ENCODE assay signal across 16 cellular contexts in the genomic region with DNA sequence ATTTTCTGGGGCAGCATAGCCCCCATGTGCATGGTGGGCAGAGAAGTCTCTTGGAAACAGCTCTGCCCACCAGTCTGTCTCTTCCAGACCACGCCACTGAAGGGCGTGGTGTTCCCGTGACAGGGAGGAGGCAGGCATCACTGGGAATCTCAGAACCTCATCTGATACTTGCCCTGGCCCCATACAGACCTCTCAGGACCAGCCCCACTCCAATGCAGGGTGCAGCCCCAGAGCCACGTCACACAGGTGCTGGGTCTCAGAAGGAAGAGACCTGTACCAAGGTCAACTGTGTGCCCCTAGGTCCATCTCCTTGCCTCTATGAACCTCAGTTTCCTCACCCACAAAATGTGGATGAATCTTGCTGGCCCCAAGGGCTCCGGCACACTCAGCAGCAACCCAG. TPM values are rescaled to one million over a fixed set of nuclear protein-coding genes. Genes with fewer than 3 reads are reported as not detected.
DNase-seq lines count a peak whose midpoint lies in the region; ATAC-seq and TF ChIP-seq lines count a peak whose summit lies in the region.
"Had no signal": no experiment of that assay in that cellular context is flagged by ENCODE, and none has a peak within 500 bp of the region (broad histone marks: within the 10 kb centered on the region; RNA-seq: fewer than 3 reads in every experiment).

No MANE protein-coding gene starts in this region.

- H3K36me3 ChIP-seq in osteoblast (ENCODE audit: insufficient read depth, low read length) = no peaks in the 10 kb centered on the region
- H3K36me3 ChIP-seq: BLaER1 had no signal

- H3K27ac ChIP-seq in osteoblast (ENCODE audit: low read depth, low read length) (no peak overlapping the region), caudate nucleus (ENCODE audit: low read depth, low read length) (no peak overlapping the region)
- H3K27ac ChIP-seq: BLaER1, GM23248 had no signal

- H2AFZ ChIP-seq in osteoblast (ENCODE audit: low read length) = no peak overlapping the region
- H2AFZ ChIP-seq: GM23248 had no signal

- H3K27me3 Mint-ChIP-seq in activated B cell treated with CpG ODN at 0.5 μM for 24 hours (peaks cover 44% of the 10 kb centered on the region), progenitor cell of endocrine pancreas (peaks cover 42% of the 10 kb centered on the region)

- H3K79me2 ChIP-seq in osteoblast (ENCODE audit: insufficient read depth, low read length) = no peaks in the 10 kb centered on the region

- CTCF ChIA-PET in activated B cell treated with CpG ODN at 0.5 μM for 24 hours (lab: Charles Lee) = no interaction called here

- H3K27ac Mint-ChIP-seq in activated B cell treated with CpG ODN at 0.5 μM for 24 hours = no peak overlapping the region
- H3K27ac Mint-ChIP-seq in progenitor cell of endocrine pancreas = no peak overlapping the region
- H3K27ac Mint-ChIP-seq: CD4-positive, CD25-positive, alpha-beta regulatory T cell had no signal

- no peak overlapping the region for H3K4me3 ChIP-seq in osteoblast (ENCODE audit: insufficient read depth, low read length)
- H3K4me3 ChIP-seq: BLaER1, GM23248 had no signal

- H3K36me3 Mint-ChIP-seq in activated B cell treated with CpG ODN at 0.5 μM for 24 hours (ENCODE audit: low read depth) (no peaks in the 10 kb centered on the region), progenitor cell of endocrine pancreas (ENCODE audit: insufficient read depth) (no peaks in the 10 kb centered on the region)
- H3K36me3 Mint-ChIP-seq: CD4-positive, CD25-positive, alpha-beta regulatory T cell had no signal

- no peaks in the 10 kb centered on the region for H3K9me3 ChIP-seq in osteoblast (ENCODE audit: low read depth, low read length)
- H3K9me3 ChIP-seq: BLaER1 had no signal

- H3K4me1 ChIP-seq in osteoblast (ENCODE audit: insufficient read depth, low read length) = peaks cover 7% of the 10 kb centered on the region

- ATAC-seq in activated B cell treated with CpG ODN at 0.5 μM for 24 hours (ENCODE audit: low read depth) (no peak), HG03354 (IDR thresholded peaks at IDR 0.05; ENCODE audit: poor library complexity, severe bottlenecking, unreplicated experiment) (no peak)

- H3K27me3 ChIP-seq in osteoblast (ENCODE audit: insufficient read depth, low read length) = peaks cover 25% of the 10 kb centered on the region

- TF ChIP-seq CTCF in activated B cell treated with CpG ODN at 0.5 μM for 24 hours (IDR thresholded peaks at IDR 0.05) (no peak), osteoblast (IDR thresholded peaks at IDR 0.05; ENCODE audit: extremely low read depth, low read depth, low read length) (no peak), progenitor cell of endocrine pancreas (IDR thresholded peaks at IDR 0.05; ENCODE audit: unreplicated experiment) (no peak)

- H3K9me3 Mint-ChIP-seq in activated B cell treated with CpG ODN at 0.5 μM for 24 hours (no peaks in the 10 kb centered on the region), progenitor cell of endocrine pancreas (ENCODE audit: low read depth) (no peaks in the 10 kb centered on the region)
- H3K9me3 Mint-ChIP-seq: IgD-negative memory B cell had no signal

- H3K4me1 Mint-ChIP-seq in activated B cell treated with CpG ODN at 0.5 μM for 24 hours = peaks cover 14% of the 10 kb centered on the region
- H3K4me1 Mint-ChIP-seq in progenitor cell of endocrine pancreas (ENCODE audit: low read depth) = peaks cover 7% of the 10 kb centered on the region

- H3K4me2 ChIP-seq in osteoblast (ENCODE audit: insufficient read depth, low read length) = no peak overlapping the region
- H3K4me2 ChIP-seq: BLaER1 had no signal

- H4K20me1 ChIP-seq in osteoblast (ENCODE audit: insufficient read depth, low read length) = peaks cover 17% of the 10 kb centered on the region

- POLR2A ChIA-PET in activated B cell treated with CpG ODN at 0.5 μM for 24 hours (lab: Charles Lee) = no interaction called here

- DNase-seq in activated effector memory CD4-positive, alpha-beta T cell treated with anti-CD3 and anti-CD28 coated beads, Interleukin-2, amount 50 U/mL, for 16 hours = peak; percentile 56
- no peak for DNase-seq in activated effector memory CD4-positive, alpha-beta T cell treated with Interleukin-2 at 50 U/mL for 16 hours
- DNase-seq in activated B cell treated with CpG ODN at 0.5 μM for 24 hours (peak; percentile 9), osteoblast (ENCODE audit: insufficient read length, low spot score, missing footprints) (peak; percentile 80), caudate nucleus (lab: John Stamatoyannopoulos, UW) (no peak), progenitor cell of endocrine pancreas (ENCODE audit: low spot score, unreplicated experiment) (no peak)
- DNase-seq: 8988T; AML-193; Calu3; CD4-positive, CD25-positive, alpha-beta regulatory T cell; DMS 273 treated with DMSO at 0.1 percent for 48 hours; GM23248; H7 had no signal

- intact Hi-C loops in activated B cell treated with CpG ODN at 0.5 μM for 24 hours (cut with micrococcal nuclease) = no loop called here

- H3K4me3 Mint-ChIP-seq in activated B cell treated with CpG ODN at 0.5 μM for 24 hours (no peak overlapping the region), progenitor cell of endocrine pancreas (ENCODE audit: low read depth) (no peak overlapping the region)

RNA-seq across cellular contexts. Expression of gene RAP1GAP, which starts 7.3 kb away (rescaled TPM):
- 0.54 and 0.60 TPM in 2 replicates for total RNA-seq in activated B cell treated with CpG ODN at 0.5 μM for 24 hours
- under 0.01 and 0.29 TPM in 2 replicates for total RNA-seq in osteoblast
- 15.3 and 16.1 TPM in 2 replicates for total RNA-seq in progenitor cell of endocrine pancreas

Comparison
In these comparisons a context has a peak if more than half of its experiments do, and no peak if none do; other contexts are left out.
1. DNase-seq: peak in activated effector memory CD4-positive, alpha-beta T cell treated with anti-CD3 and anti-CD28 coated beads, Interleukin-2, amount 50 U/mL, for 16 hours (single experiment), activated B cell treated with CpG ODN at 0.5 μM for 24 hours (single experiment) and osteoblast (single experiment); none in activated effector memory CD4-positive, alpha-beta T cell treated with Interleukin-2 at 50 U/mL for 16 hours (single experiment), caudate nucleus (0 of 61) and progenitor cell of endocrine pancreas (single experiment).
2. RNA of gene RAP1GAP, which starts 7.3 kb away (total RNA-seq): 15.3 to 16.1 TPM in progenitor cell of endocrine pancreas; 0.54 to 0.60 TPM in activated B cell treated with CpG ODN at 0.5 μM for 24 hours and under 0.01 to 0.29 TPM in osteoblast; every median in the first group is over 10 times any median in the second.